11 cellular contexts compared by ENCODE assay signal in the genomic region with DNA sequence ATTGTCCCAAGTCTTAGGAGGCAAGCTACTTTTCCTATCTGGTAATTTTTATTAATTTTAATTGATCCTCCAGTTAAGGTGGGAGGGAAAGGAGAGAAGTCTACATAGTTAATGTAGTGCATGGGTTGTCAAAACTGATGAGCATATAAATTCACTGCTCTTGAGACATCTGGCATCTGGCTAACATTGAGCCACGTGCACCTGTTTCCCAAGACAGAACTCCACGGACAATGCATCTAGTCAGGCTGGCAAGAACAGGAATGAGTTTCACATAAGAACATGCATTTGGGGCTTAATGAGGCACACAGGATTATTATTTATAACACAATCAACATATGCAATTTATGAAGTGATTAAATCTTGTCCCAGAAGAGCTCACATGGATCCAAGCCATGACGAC. TPM values are rescaled to one million over a fixed set of nuclear protein-coding genes. Genes with fewer than 3 reads are reported as not detected.
A peak's percentile ranks its signal among the peaks of the same experiment; 100 is the strongest.
DNase-seq lines count a peak whose midpoint lies in the region.
"Had no signal": no experiment of that assay in that cellular context is flagged by ENCODE, and none has a peak within 500 bp of the region (broad histone marks: within the 10 kb centered on the region; RNA-seq: fewer than 3 reads in every experiment).

No MANE protein-coding gene starts in this region.

- H3K27ac ChIP-seq in caudate nucleus (ENCODE audit: low read depth, low read length), result no peak overlapping the region
- H3K27ac ChIP-seq: 22Rv1 had no signal

- DNase-seq in DMS 273 (lab: John Stamatoyannopoulos, UW; ENCODE audit: unreplicated experiment), result peak; percentile 63
- DNase-seq in DMS 273 treated with DMSO at 0.1 percent for 48 hours (lab: John Stamatoyannopoulos, UW), result no peak
- peak; percentile 41 for DNase-seq in NCI-H1694 (lab: John Stamatoyannopoulos, UW)
- peak; percentile 75 for DNase-seq in NCI-H524 treated with DMSO at 0.1 percent for 48 hours (lab: John Stamatoyannopoulos, UW)
- peak; percentile 18 for DNase-seq in retina
- no peak for DNase-seq in H4 (ENCODE audit: low spot score)
- DNase-seq in caudate nucleus (lab: John Stamatoyannopoulos, UW), result no peak
- DNase-seq: CD8-positive, alpha-beta T cell; COR-L47; DMS53 had no signal

RNA-seq across cellular contexts. Expression of a gene that starts 16.2 kb away (rescaled TPM):
- total RNA-seq in H4 (2014; rRNA removed; shearing (Covaris generic)), result 122 and 143 TPM in 2 replicates

Comparison
In these comparisons a context has a peak if more than half of its experiments do, and no peak if none do; other contexts are left out.
1. DNase-seq: peak in DMS 273 (single experiment), NCI-H1694 (single experiment), NCI-H524 treated with DMSO at 0.1 percent for 48 hours (single experiment) and retina (single experiment); none in DMS 273 treated with DMSO at 0.1 percent for 48 hours (single experiment), H4 (single experiment) and caudate nucleus (0 of 61).